In the genomic region with DNA sequence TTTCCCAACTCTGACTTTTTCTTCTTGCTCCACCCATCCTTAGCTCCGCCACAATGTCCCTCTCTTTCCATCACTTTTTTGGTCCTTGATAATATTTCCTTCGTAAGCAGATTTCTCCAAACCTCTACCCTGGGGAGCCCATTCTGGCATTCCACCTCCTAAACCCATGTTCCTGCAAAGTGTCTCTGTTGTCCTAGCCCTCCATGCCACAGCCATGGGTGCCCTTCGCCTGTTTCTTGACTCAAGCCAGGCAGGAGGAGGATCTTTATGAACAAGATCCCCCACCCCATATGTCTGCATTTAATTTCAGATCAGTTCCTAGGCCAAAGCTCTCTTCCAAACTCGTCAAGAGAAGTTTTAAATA, we compare ENCODE assay signal across 21 cellular contexts. TPM values are rescaled to one million over a fixed set of nuclear protein-coding genes. Genes with fewer than 3 reads are reported as not detected.
DNase-seq lines count a peak whose midpoint lies in the region; ATAC-seq and TF ChIP-seq lines count a peak whose summit lies in the region.
"Had no signal": no experiment of that assay in that cellular context is flagged by ENCODE, and none has a peak within 500 bp of the region (broad histone marks: within the 10 kb centered on the region; RNA-seq: fewer than 3 reads in every experiment).

No MANE protein-coding gene starts in this region.

- H4K20me1 ChIP-seq in H9 (ENCODE audit: control insufficient read depth, insufficient read depth, insufficient read length), result no peaks in the 10 kb centered on the region

- no peak overlapping the region for H3K4me3 ChIP-seq in colonic mucosa
- H3K4me3 ChIP-seq: GM23248 had no signal

- H3K4me2 ChIP-seq in H9 (ENCODE audit: insufficient read depth, insufficient read length, low read length), result no peak overlapping the region

- H3K9ac ChIP-seq in colonic mucosa (ENCODE audit: low read depth in 2 of 2, low read length in 2 of 2) (no peak overlapping the region), H9 (ENCODE audit: extremely low read depth, insufficient read length, low read length) (no peak overlapping the region)

- ATAC-seq in stimulated activated naive B cell treated with anti-CD40 and anti-IgM and Interleukin-4, amounts not matched to agents 10 μg/mL and 1 μg/mL and 100 μg/mL, for 72 hours (replicated peaks), result no peak
- no peak for ATAC-seq in GM18909 (IDR thresholded peaks at IDR 0.05; ENCODE audit: poor library complexity, unreplicated experiment)
- ATAC-seq: Panc1 had no signal

- H3K23ac ChIP-seq in H9 (ENCODE audit: insufficient read length, low read depth, low read length), result no peak overlapping the region

- H3K27ac Mint-ChIP-seq in CD14-positive monocyte, result peak overlapping the region; percentile 97 to 99 (median 98)
- peak overlapping the region; percentile 39 for H3K27ac Mint-ChIP-seq in mesothelial cell of epicardium
- H3K27ac Mint-ChIP-seq in stimulated activated naive B cell treated with anti-CD40 and anti-IgM and Interleukin-4, amounts not matched to agents 10 μg/mL and 1 μg/mL and 100 μg/mL, for 72 hours, result peak overlapping the region; percentile 90
- no peak overlapping the region; a peak in 1 of 7 replicates for H3K27ac Mint-ChIP-seq in H9
- H3K27ac Mint-ChIP-seq: CD4-positive, alpha-beta memory T cell; T-helper 2 cell treated with Interferon-gamma antibody and Interleukin-4, amounts not matched to agents 5 μg/mL and 100 μg/mL, for 36 hours had no signal

- H3K4me1 Mint-ChIP-seq in CD14-positive monocyte (peaks cover 58% of the 10 kb centered on the region), mesothelial cell of epicardium (peaks cover 23% of the 10 kb centered on the region), H9 (peaks cover 0 to 5% of the 10 kb centered on the region in 2 experiments; a peak in 2 of 4 replicates)
- H3K4me1 Mint-ChIP-seq in stimulated activated naive B cell treated with anti-CD40 and anti-IgM and Interleukin-4, amounts not matched to agents 10 μg/mL and 1 μg/mL and 100 μg/mL, for 72 hours, result peaks cover 35 to 51% of the 10 kb centered on the region in 2 donors

- H2AFZ ChIP-seq in H9 (ENCODE audit: low read length), result no peak overlapping the region

- no peak overlapping the region for H3K18ac ChIP-seq in H9 (ENCODE audit: insufficient read length, low read depth, low read length)

- H3K9me3 ChIP-seq in colonic mucosa, result no peaks in the 10 kb centered on the region
- H3K9me3 ChIP-seq in H9 (ENCODE audit: control insufficient read depth, low read depth, low read length), result no peaks in the 10 kb centered on the region

- H3K36me3 ChIP-seq in colonic mucosa, result no peaks in the 10 kb centered on the region

- H3K27me3 ChIP-seq in colonic mucosa, result no peaks in the 10 kb centered on the region
- H3K27me3 ChIP-seq in H9 (ENCODE audit: insufficient read depth, low read length), result no peaks in the 10 kb centered on the region

- H3K79me2 ChIP-seq in H9 (ENCODE audit: insufficient read depth, low read length), result no peaks in the 10 kb centered on the region

- no peak overlapping the region for H3K56ac ChIP-seq in H9 (ENCODE audit: insufficient read length, low read depth, low read length)

- H3K4me1 ChIP-seq in colonic mucosa (no peaks in the 10 kb centered on the region), H9 (ENCODE audit: insufficient read depth, low read length) (no peaks in the 10 kb centered on the region)

- no peak overlapping the region for H2BK20ac ChIP-seq in H9 (ENCODE audit: low read depth, low read length, poor library complexity, severe bottlenecking)

- no peaks in the 10 kb centered on the region for H3K79me1 ChIP-seq in H9 (ENCODE audit: insufficient read depth, low read depth, low read length, poor library complexity, severe bottlenecking)

- H4K8ac ChIP-seq in H9 (replicated peaks; ENCODE audit: insufficient read length, low read depth, low read length), result no peak overlapping the region

- no peak overlapping the region for H3T11ph ChIP-seq in H9 (ENCODE audit: low read length)

- H3K9me3 Mint-ChIP-seq in CD14-positive monocyte (peaks cover 0 to 4% (median 0%) of the 10 kb centered on the region in 7 donors), mesothelial cell of epicardium (peaks cover 3% of the 10 kb centered on the region), H9 (no peaks in the 10 kb centered on the region)
- peaks cover 0 to 5% of the 10 kb centered on the region in 2 donors for H3K9me3 Mint-ChIP-seq in stimulated activated naive B cell treated with anti-CD40 and anti-IgM and Interleukin-4, amounts not matched to agents 10 μg/mL and 1 μg/mL and 100 μg/mL, for 72 hours
- H3K9me3 Mint-ChIP-seq: memory B cell; T-helper 2 cell treated with Interferon-gamma antibody and Interleukin-4, amounts not matched to agents 5 μg/mL and 100 μg/mL, for 36 hours had no signal

- WGBS in H9 (ENCODE audit: extremely low coverage, insufficient read length, low lambda C conversion rate), result no CpG with 5 or more reads among the region's 4 CpGs

- no peak overlapping the region for H2BK12ac ChIP-seq in H9 (ENCODE audit: insufficient read length, low read depth, low read length)

- DNase-seq in CD14-positive monocyte (ENCODE audit: low spot score) (no peak), colonic mucosa (no peak), mesothelial cell of epicardium (ENCODE audit: low spot score in 2 of 2, unreplicated experiment in 2 of 2) (no peak), H9 (no peak), NCI-H748 (lab: John Stamatoyannopoulos, UW; ENCODE audit: unreplicated experiment) (no peak)
- no peak for DNase-seq in stimulated activated naive B cell treated with anti-CD40 and anti-IgM and Interleukin-4, amounts not matched to agents 10 μg/mL and 1 μg/mL and 100 μg/mL, for 72 hours
- no peak for DNase-seq in activated T-cell treated with anti-CD3 and anti-CD28 coated beads, Interleukin-2, amount 50 U/mL, for 48 hours
- DNase-seq: ACHN; activated CD4-positive, alpha-beta T cell treated with anti-CD3 and anti-CD28 coated beads, Interleukin-2, amount 50 U/mL, for 4 hours; activated gamma-delta T cell; CD4-positive, alpha-beta memory T cell; kidney; NCI-H187; stimulated activated CD4-positive, alpha-beta T cell treated with anti-CD3 and anti-CD28 coated beads, Interleukin-4, amount 100 ng/mL, for 4 hours had no signal

- no peak overlapping the region for H2BK5ac ChIP-seq in H9 (ENCODE audit: insufficient read length, low read length)

- H3K4me3 Mint-ChIP-seq in CD14-positive monocyte (no peak overlapping the region), mesothelial cell of epicardium (no peak overlapping the region), H9 (no peak overlapping the region)
- H3K4me3 Mint-ChIP-seq in stimulated activated naive B cell treated with anti-CD40 and anti-IgM and Interleukin-4, amounts not matched to agents 10 μg/mL and 1 μg/mL and 100 μg/mL, for 72 hours, result peak overlapping the region in 1 of 2 donors; percentile 18
- H3K4me3 Mint-ChIP-seq: brain; memory B cell; T-helper 2 cell treated with Interferon-gamma antibody and Interleukin-4, amounts not matched to agents 5 μg/mL and 100 μg/mL, for 36 hours had no signal

- intact Hi-C loops in CD14-positive monocyte (cut with micrococcal nuclease), result loop anchor here in 1 of 2 donors (5.0 kb wide), 1 partner anchor 94 kb away; no protein-coding TSS in a partner anchor
- intact Hi-C loops in colonic mucosa (cut with DNase I), result no loop called here

- H2BK15ac ChIP-seq in H9 (ENCODE audit: low read depth, low read length), result no peak overlapping the region

- TF ChIP-seq CTCF in CD14-positive monocyte (IDR thresholded peaks at IDR 0.05) (no peak), colonic mucosa (IDR thresholded peaks at IDR 0.05) (no peak), mesothelial cell of epicardium (IDR thresholded peaks at IDR 0.05; ENCODE audit: unreplicated experiment) (no peak), H9 (conservative IDR thresholded peaks at IDR 0.05) (no peak)

- no peak overlapping the region for H2BK120ac ChIP-seq in H9 (ENCODE audit: low read depth, low read length, poor library complexity, severe bottlenecking)

- H4K5ac ChIP-seq in H9 (ENCODE audit: insufficient read length, low read depth, low read length), result no peak overlapping the region

- H3K14ac ChIP-seq in H9 (ENCODE audit: insufficient read depth, low read length), result no peak overlapping the region

- H3K4ac ChIP-seq in H9 (ENCODE audit: low read depth, low read length), result no peak overlapping the region

- H3K27me3 Mint-ChIP-seq in CD14-positive monocyte (ENCODE audit: low read depth in 3 of 3) (peaks cover 0 to 3% (median 0%) of the 10 kb centered on the region in 3 donors), mesothelial cell of epicardium (ENCODE audit: low read depth) (no peaks in the 10 kb centered on the region), H9 (ENCODE audit: low read depth) (peaks cover 2% of the 10 kb centered on the region; the same call in 1 of the 2 replicates)
- H3K27me3 Mint-ChIP-seq in stimulated activated naive B cell treated with anti-CD40 and anti-IgM and Interleukin-4, amounts not matched to agents 10 μg/mL and 1 μg/mL and 100 μg/mL, for 72 hours, result no peaks in the 10 kb centered on the region
- H3K27me3 Mint-ChIP-seq: brain; CD4-positive, alpha-beta memory T cell; memory B cell had no signal

- no peaks in the 10 kb centered on the region for H3K23me2 ChIP-seq in H9 (ENCODE audit: insufficient read length, low read depth, low read length, poor library complexity, severe bottlenecking)

- peak overlapping the region; percentile 53 for H3K27ac ChIP-seq in colonic mucosa
- H3K27ac ChIP-seq in H9 (ENCODE audit: insufficient read length, low read depth, low read length), result no peak overlapping the region

- H2AK5ac ChIP-seq in H9 (ENCODE audit: insufficient read length, low read length), result no peak overlapping the region

- no peak overlapping the region for H4K91ac ChIP-seq in H9 (ENCODE audit: insufficient read length, low read depth, low read length)

- H3K36me3 Mint-ChIP-seq in CD14-positive monocyte, result peaks cover 16 to 19% of the 10 kb centered on the region in 2 donors
- no peaks in the 10 kb centered on the region for H3K36me3 Mint-ChIP-seq in mesothelial cell of epicardium
- peaks cover 4 to 6% of the 10 kb centered on the region in 2 donors for H3K36me3 Mint-ChIP-seq in stimulated activated naive B cell treated with anti-CD40 and anti-IgM and Interleukin-4, amounts not matched to agents 10 μg/mL and 1 μg/mL and 100 μg/mL, for 72 hours
- H3K36me3 Mint-ChIP-seq in H9 (ENCODE audit: insufficient read depth in 1 of 3, low read depth in 3 of 3), result no peaks in the 10 kb centered on the region
- H3K36me3 Mint-ChIP-seq: brain; CD4-positive, alpha-beta memory T cell; memory B cell had no signal

RNA-seq across cellular contexts. Expression of a gene that starts 42.3 kb away (rescaled TPM):
- 10 to 100 TPM; 53.1 to 66.6 TPM for polyA plus RNA-seq in CD14-positive monocyte
- 10 to 100 TPM in 1 of 2 donors, 1 to 10 TPM in 1; 4.7 to 17.0 TPM for total RNA-seq in colonic mucosa
- total RNA-seq in mesothelial cell of epicardium, result 41.0 to 47.7 TPM (median 44.0 TPM) in 3 replicates
- 4.8 and 6.0 TPM in 2 replicates for total RNA-seq in H9 (2021)
- total RNA-seq: pulmonary artery endothelial cell had no signal

Comparison
In these comparisons a context has a peak if more than half of its experiments do, and no peak if none do; other contexts are left out.
1. H3K27ac Mint-ChIP-seq: peak in CD14-positive monocyte (7 of 7), mesothelial cell of epicardium (single experiment) and stimulated activated naive B cell treated with anti-CD40 and anti-IgM and Interleukin-4, amounts not matched to agents 10 μg/mL and 1 μg/mL and 100 μg/mL, for 72 hours (single experiment); none in H9 (0 of 3).